16 cellular contexts compared by ENCODE assay signal in genomic region chr16:4775005-4775404, GRCh38. TPM values are rescaled to one million over a fixed set of nuclear protein-coding genes. Genes with fewer than 3 reads are reported as not detected.
DNase-seq lines count a peak whose midpoint lies in the region; ATAC-seq, FAIRE-seq and TF ChIP-seq lines count a peak whose summit lies in the region.
"Had no signal": no experiment of that assay in that cellular context is flagged by ENCODE, and none has a peak within 500 bp of the region (broad histone marks: within the 10 kb centered on the region; RNA-seq: fewer than 3 reads in every experiment).

No MANE protein-coding gene starts in this region.

- no TSS peak for BruUV-seq in HepG2 (replicated peaks; lab: Mats Ljungman, UMichigan)

- POLR2A ChIA-PET in HepG2 (lab: Yijun Ruan, JAX), result no interaction called here

- TF ChIP-seq EP300 in HepG2 (IDR thresholded peaks at IDR 0.05; ENCODE audit: low read depth in 2 of 2, low read length in 2 of 2) (no peak), HepG2 (CRISPR knock-in tag; IDR thresholded peaks at IDR 0.05; ENCODE audit: borderline replicate concordance) (no peak)

- H3K27me3 ChIP-seq in HepG2 (ENCODE audit: control insufficient read depth in 1 of 2, insufficient read depth in 2 of 2, low read length in 2 of 2), result no peaks in the 10 kb centered on the region; a peak in 1 of 5 replicates
- no peaks in the 10 kb centered on the region for H3K27me3 ChIP-seq in right lobe of liver
- no peaks in the 10 kb centered on the region for H3K27me3 ChIP-seq in WERI-Rb-1 (ENCODE audit: insufficient read depth, low read depth, severe bottlenecking)
- no peaks in the 10 kb centered on the region for H3K27me3 ChIP-seq in osteoblast (ENCODE audit: insufficient read depth, low read length)
- H3K27me3 ChIP-seq: BLaER1 treated with 17β-estradiol and CSF1 and Interleukin-3, amounts not matched to agents 10 nM and 100 nM had no signal

- no peak overlapping the region for H3K9ac ChIP-seq in HepG2 (ENCODE audit: insufficient read depth, low read depth, low read length)
- H3K9ac ChIP-seq: BLaER1 treated with 17β-estradiol and CSF1 and Interleukin-3, amounts not matched to agents 10 nM and 100 nM had no signal

- no peak overlapping the region for H2AFZ ChIP-seq in HepG2 (ENCODE audit: low read length)
- no peak overlapping the region for H2AFZ ChIP-seq in osteoblast (ENCODE audit: low read length)

- CTCF ChIA-PET in HepG2 (lab: Yijun Ruan, JAX; ENCODE audit: low intra/inter-chr PET ratio, low total read pairs), result no interaction called here

- H3K27ac ChIP-seq in HepG2 (ENCODE audit: extremely low read length, insufficient read depth, low read length), result no peak overlapping the region
- no peak overlapping the region for H3K27ac ChIP-seq in right lobe of liver
- peak overlapping the region; percentile 82 for H3K27ac ChIP-seq in WERI-Rb-1
- no peak overlapping the region for H3K27ac ChIP-seq in osteoblast (ENCODE audit: low read depth, low read length)
- H3K27ac ChIP-seq: BLaER1 treated with 17β-estradiol and CSF1 and Interleukin-3, amounts not matched to agents 10 nM and 100 nM had no signal

- TF ChIP-seq POLR2A in HepG2 (IDR thresholded peaks at IDR 0.05; ENCODE audit: insufficient read depth in 1 of 2, low read depth in 2 of 2, low read length in 2 of 2), result no peak
- no peak for TF ChIP-seq POLR2A in right lobe of liver (IDR thresholded peaks at IDR 0.05)

- H3K9me3 ChIP-seq in HepG2 (ENCODE audit: low read length) (no peaks in the 10 kb centered on the region), right lobe of liver (no peaks in the 10 kb centered on the region), WERI-Rb-1 (ENCODE audit: severe bottlenecking) (peaks cover 6% of the 10 kb centered on the region), osteoblast (ENCODE audit: low read depth, low read length) (no peaks in the 10 kb centered on the region)

- H3K36me3 ChIP-seq in HepG2 (replicated peaks in 1 of 2; ENCODE audit: control insufficient read depth in 1 of 2, insufficient read depth in 2 of 2, low read length in 2 of 2) (no peaks in the 10 kb centered on the region), right lobe of liver (no peaks in the 10 kb centered on the region), WERI-Rb-1 (no peaks in the 10 kb centered on the region), osteoblast (ENCODE audit: insufficient read depth, low read length) (no peaks in the 10 kb centered on the region)
- H3K36me3 ChIP-seq: BLaER1 treated with 17β-estradiol and CSF1 and Interleukin-3, amounts not matched to agents 10 nM and 100 nM had no signal

- H3K79me2 ChIP-seq in HepG2 (ENCODE audit: insufficient read depth, low read length) (no peaks in the 10 kb centered on the region), osteoblast (ENCODE audit: insufficient read depth, low read length) (no peaks in the 10 kb centered on the region)

- peak overlapping the region; percentile 71 for H3K4me2 ChIP-seq in HepG2 (ENCODE audit: low read depth, low read length)
- no peak overlapping the region for H3K4me2 ChIP-seq in osteoblast (ENCODE audit: insufficient read depth, low read length)
- H3K4me2 ChIP-seq: BLaER1 treated with 17β-estradiol and CSF1 and Interleukin-3, amounts not matched to agents 10 nM and 100 nM had no signal

- intact Hi-C loops in HepG2 (cut with micrococcal nuclease; ENCODE audit: unreplicated experiment), result no loop called here
- intact Hi-C loops in right lobe of liver (cut with DNase I), result no loop called here

- no peaks in the 10 kb centered on the region for H4K20me1 ChIP-seq in HepG2 (ENCODE audit: insufficient read depth, low read length)
- no peaks in the 10 kb centered on the region for H4K20me1 ChIP-seq in osteoblast (ENCODE audit: insufficient read depth, low read length)
- H4K20me1 ChIP-seq: BLaER1 treated with 17β-estradiol and CSF1 and Interleukin-3, amounts not matched to agents 10 nM and 100 nM had no signal

- ATAC-seq in HepG2 (peak; percentile 80), right lobe of liver (no peak)
- ATAC-seq: GM12878, HCT116 had no signal

- DNase-seq in HepG2 (ENCODE audit: low spot score) (no peak), right lobe of liver (no peak), WERI-Rb-1 (no peak), osteoblast (ENCODE audit: insufficient read length, low spot score, missing footprints) (peak; percentile 51), cortex of kidney (lab: John Stamatoyannopoulos, UW) (no peak)
- no peak for DNase-seq in activated CD4-positive, alpha-beta T cell treated with anti-CD3 and anti-CD28 coated beads, Interleukin-2, amount 50 U/mL, for 4 hours
- DNase-seq: ACHN; CD4-positive, CD25-positive, alpha-beta regulatory T cell; DMS53; IMR-90 had no signal

- WGBS in HepG2 (ENCODE audit: low lambda C conversion rate), result 6% methylated on average over 2 of the region's 13 CpGs
- WGBS in right lobe of liver (ENCODE audit: insufficient coverage, low coverage, low lambda C conversion rate, missing lambda C conversion rate), result no CpG with 5 or more reads among the region's 13 CpGs

- no peak for FAIRE-seq in HepG2 (lab: Jason Lieb, UNC)
- FAIRE-seq: GM12878, GM18507, H54 had no signal

- H3K4me3 ChIP-seq in HepG2 (replicated peaks in 1 of 3; ENCODE audit: insufficient read depth in 1 of 3, low read depth in 2 of 3, low read length in 3 of 3), result peak overlapping the region; percentile 24 to 65 (median 34); a peak in 3 of 6 replicates
- H3K4me3 ChIP-seq in right lobe of liver, result no peak overlapping the region
- no peak overlapping the region for H3K4me3 ChIP-seq in WERI-Rb-1 (ENCODE audit: low read depth, low read length)
- no peak overlapping the region for H3K4me3 ChIP-seq in osteoblast (ENCODE audit: insufficient read depth, low read length)
- H3K4me3 ChIP-seq: BLaER1 treated with 17β-estradiol and CSF1 and Interleukin-3, amounts not matched to agents 10 nM and 100 nM; GM12878 had no signal

- TF ChIP-seq CTCF in HepG2 (CRISPR knock-in tag; IDR thresholded peaks at IDR 0.05) (no peak), right lobe of liver (IDR thresholded peaks at IDR 0.05) (no peak), WERI-Rb-1 (IDR thresholded peaks at IDR 0.05; ENCODE audit: low read depth, low read length) (no peak), osteoblast (IDR thresholded peaks at IDR 0.05; ENCODE audit: extremely low read depth, low read depth, low read length) (no peak)

- no peak for TF ChIP-seq RAD21 in HepG2 (CRISPR knock-in tag; IDR thresholded peaks at IDR 0.05)

- H3K4me1 ChIP-seq in HepG2 (ENCODE audit: insufficient read depth, low read length), result peaks cover 31% of the 10 kb centered on the region
- no peaks in the 10 kb centered on the region for H3K4me1 ChIP-seq in right lobe of liver
- no peaks in the 10 kb centered on the region for H3K4me1 ChIP-seq in osteoblast (ENCODE audit: insufficient read depth, low read length)
- H3K4me1 ChIP-seq: BLaER1 treated with 17β-estradiol and CSF1 and Interleukin-3, amounts not matched to agents 10 nM and 100 nM had no signal

- in situ Hi-C loops in HepG2 (cut with HindIII; ENCODE audit: extremely low pct_ligation_motif_present, low pct_unique_long_range_greater_than_20kb), result no loop called here

RNA-seq across cellular contexts. Expression of gene ZNF500, which starts 8.0 kb away (rescaled TPM):
- total RNA-seq in HepG2 (2016; rRNA removed; fragmentation: Illumina TruSeq; extraction: Trizol) (8.1 and 12.2 TPM in 2 replicates), right lobe of liver (1 to 10 TPM; 4.5 to 6.6 (median 5.8) TPM), osteoblast (14.5 and 16.2 TPM in 2 replicates)
- 1.6 and 1.9 TPM in 2 replicates for total RNA-seq in HepG2 (2016; cell fraction: cytosol; rRNA removed; fragmentation: Illumina TruSeq; extraction: Trizol; ENCODE audit: low read depth)
- total RNA-seq in HepG2 (2016; cell fraction: insoluble cytoplasmic fraction; rRNA removed; fragmentation: Illumina TruSeq; extraction: Trizol), result 8.1 and 12.2 TPM in 2 replicates
- 3.8 and 4.4 TPM in 2 replicates for total RNA-seq in HepG2 (2016; cell fraction: membrane; rRNA removed; fragmentation: Illumina TruSeq; extraction: Trizol)
- total RNA-seq in HepG2 (2016; cell fraction: nucleus; rRNA removed; fragmentation: Illumina TruSeq; extraction: Trizol), result 9.6 and 15.9 TPM in 2 replicates
- 6.1 and 7.4 TPM in 2 replicates for polyA plus RNA-seq in HepG2 (2011; rRNA removed)
- 3.0 and 4.9 TPM in 2 replicates for polyA plus RNA-seq in HepG2 (2011; cell fraction: cytosol; rRNA removed)
- 17.2 and 20.4 TPM in 2 replicates for polyA plus RNA-seq in HepG2 (2011; cell fraction: nucleus; rRNA removed)
- 3.2 and 3.5 TPM in 2 replicates for polyA plus RNA-seq in HepG2 (2012)
- polyA plus RNA-seq in HepG2 (2016; cell fraction: cytosol; fragmentation: Illumina TruSeq; extraction: Trizol; ENCODE audit: low read depth), result 0.76 and 0.78 TPM in 2 replicates
- 5.1 and 5.9 TPM in 2 replicates for polyA plus RNA-seq in HepG2 (2016; cell fraction: insoluble cytoplasmic fraction; fragmentation: Illumina TruSeq; extraction: Trizol; ENCODE audit: low read depth)
- 1.9 and 2.5 TPM in 2 replicates for polyA plus RNA-seq in HepG2 (2016; cell fraction: membrane; fragmentation: Illumina TruSeq; extraction: Trizol; ENCODE audit: low read depth)
- 19.3 and 24.8 TPM in 2 replicates for polyA plus RNA-seq in HepG2 (2016; cell fraction: nucleus; fragmentation: Illumina TruSeq; extraction: Trizol; ENCODE audit: insufficient read depth, low read depth)
- polyA minus RNA-seq in HepG2 (2011; rRNA and poly(A)+ RNA removed; ENCODE audit: low replicate concordance), result 17.1 and 19.6 TPM in 2 replicates
- 2.6 and 3.3 TPM in 2 replicates for polyA minus RNA-seq in HepG2 (2011; cell fraction: cytosol; rRNA and poly(A)+ RNA removed)
- polyA minus RNA-seq in HepG2 (2011; cell fraction: nucleus; rRNA and poly(A)+ RNA removed), result 11.8 and 12.1 TPM in 2 replicates

RNA-seq across cellular contexts. Expression of gene SEPTIN12, which starts 13.1 kb away (rescaled TPM):
- total RNA-seq in HepG2 (2016; rRNA removed; fragmentation: Illumina TruSeq; extraction: Trizol) (0.22 TPM in 1 of 2 replicates, not detected in the other), right lobe of liver (not detected), osteoblast (not detected in 2 replicates)
- not detected in 2 replicates for total RNA-seq in HepG2 (2016; cell fraction: cytosol; rRNA removed; fragmentation: Illumina TruSeq; extraction: Trizol; ENCODE audit: low read depth)
- not detected in 2 replicates for total RNA-seq in HepG2 (2016; cell fraction: insoluble cytoplasmic fraction; rRNA removed; fragmentation: Illumina TruSeq; extraction: Trizol)
- not detected in 2 replicates for total RNA-seq in HepG2 (2016; cell fraction: membrane; rRNA removed; fragmentation: Illumina TruSeq; extraction: Trizol)
- not detected in 2 replicates for total RNA-seq in HepG2 (2016; cell fraction: nucleus; rRNA removed; fragmentation: Illumina TruSeq; extraction: Trizol)
- polyA plus RNA-seq in HepG2 (2011; rRNA removed), result 0.31 TPM in 1 of 2 replicates, not detected in the other
- not detected in 2 replicates for polyA plus RNA-seq in HepG2 (2011; cell fraction: cytosol; rRNA removed)
- 0.29 and 0.43 TPM in 2 replicates for polyA plus RNA-seq in HepG2 (2011; cell fraction: nucleus; rRNA removed)
- 0.50 TPM in 1 of 2 replicates, not detected in the other for polyA plus RNA-seq in HepG2 (2012)
- polyA plus RNA-seq in HepG2 (2016; cell fraction: cytosol; fragmentation: Illumina TruSeq; extraction: Trizol; ENCODE audit: low read depth), result not detected in 2 replicates
- polyA plus RNA-seq in HepG2 (2016; cell fraction: insoluble cytoplasmic fraction; fragmentation: Illumina TruSeq; extraction: Trizol; ENCODE audit: low read depth), result not detected in 2 replicates
- polyA plus RNA-seq in HepG2 (2016; cell fraction: membrane; fragmentation: Illumina TruSeq; extraction: Trizol; ENCODE audit: low read depth), result not detected in 2 replicates
- polyA plus RNA-seq in HepG2 (2016; cell fraction: nucleus; fragmentation: Illumina TruSeq; extraction: Trizol; ENCODE audit: insufficient read depth, low read depth), result not detected in 2 replicates
- 0.89 TPM in 1 of 2 replicates, not detected in the other for polyA minus RNA-seq in HepG2 (2011; rRNA and poly(A)+ RNA removed; ENCODE audit: low replicate concordance)
- not detected in 2 replicates for polyA minus RNA-seq in HepG2 (2011; cell fraction: cytosol; rRNA and poly(A)+ RNA removed)
- not detected in 2 replicates for polyA minus RNA-seq in HepG2 (2011; cell fraction: nucleus; rRNA and poly(A)+ RNA removed)
- total RNA-seq: A172, GM12878, IMR-90 had no signal
- polyA plus RNA-seq: CD4-positive, CD25-positive, alpha-beta regulatory T cell; GM12878; IMR-90 had no signal

RNA-seq across cellular contexts. Expression of gene SMIM22, which starts 20.2 kb away (rescaled TPM):
- total RNA-seq in HepG2 (2016; rRNA removed; fragmentation: Illumina TruSeq; extraction: Trizol), result not detected in 2 replicates
- total RNA-seq in HepG2 (2016; cell fraction: cytosol; rRNA removed; fragmentation: Illumina TruSeq; extraction: Trizol; ENCODE audit: low read depth), result not detected in 2 replicates
- not detected in 2 replicates for total RNA-seq in HepG2 (2016; cell fraction: insoluble cytoplasmic fraction; rRNA removed; fragmentation: Illumina TruSeq; extraction: Trizol)
- total RNA-seq in HepG2 (2016; cell fraction: membrane; rRNA removed; fragmentation: Illumina TruSeq; extraction: Trizol), result not detected in 2 replicates
- not detected in 2 replicates for total RNA-seq in HepG2 (2016; cell fraction: nucleus; rRNA removed; fragmentation: Illumina TruSeq; extraction: Trizol)
- not detected in 2 replicates for polyA plus RNA-seq in HepG2 (2011; rRNA removed)
- not detected in 2 replicates for polyA plus RNA-seq in HepG2 (2011; cell fraction: cytosol; rRNA removed)
- polyA plus RNA-seq in HepG2 (2011; cell fraction: nucleus; rRNA removed), result not detected in 2 replicates
- polyA plus RNA-seq in HepG2 (2012), result 0.52 TPM in 1 of 2 replicates, not detected in the other
- not detected in 2 replicates for polyA plus RNA-seq in HepG2 (2016; cell fraction: cytosol; fragmentation: Illumina TruSeq; extraction: Trizol; ENCODE audit: low read depth)
- polyA plus RNA-seq in HepG2 (2016; cell fraction: insoluble cytoplasmic fraction; fragmentation: Illumina TruSeq; extraction: Trizol; ENCODE audit: low read depth), result not detected in 2 replicates
- not detected in 2 replicates for polyA plus RNA-seq in HepG2 (2016; cell fraction: membrane; fragmentation: Illumina TruSeq; extraction: Trizol; ENCODE audit: low read depth)
- not detected in 2 replicates for polyA plus RNA-seq in HepG2 (2016; cell fraction: nucleus; fragmentation: Illumina TruSeq; extraction: Trizol; ENCODE audit: insufficient read depth, low read depth)
- polyA minus RNA-seq in HepG2 (2011; rRNA and poly(A)+ RNA removed; ENCODE audit: low replicate concordance), result not detected in 2 replicates
- not detected in 2 replicates for polyA minus RNA-seq in HepG2 (2011; cell fraction: cytosol; rRNA and poly(A)+ RNA removed)
- not detected in 2 replicates for polyA minus RNA-seq in HepG2 (2011; cell fraction: nucleus; rRNA and poly(A)+ RNA removed)
- total RNA-seq in right lobe of liver, result under 1 TPM in 2 of 6 experiments, not detected in 4; 0.44 to 0.95 TPM
- total RNA-seq in osteoblast, result not detected in 2 replicates
- total RNA-seq: A172; CD4-positive, CD25-positive, alpha-beta regulatory T cell; GM12878; IMR-90 had no signal
- polyA plus RNA-seq: CD4-positive, CD25-positive, alpha-beta regulatory T cell; IMR-90 had no signal

RNA-seq across cellular contexts. Expression of gene ROGDI, which starts 27.4 kb away (rescaled TPM):
- total RNA-seq in HepG2 (2016; rRNA removed; fragmentation: Illumina TruSeq; extraction: Trizol), result 16.8 and 19.2 TPM in 2 replicates
- 22.3 and 22.8 TPM in 2 replicates for total RNA-seq in HepG2 (2016; cell fraction: cytosol; rRNA removed; fragmentation: Illumina TruSeq; extraction: Trizol; ENCODE audit: low read depth)
- total RNA-seq in HepG2 (2016; cell fraction: insoluble cytoplasmic fraction; rRNA removed; fragmentation: Illumina TruSeq; extraction: Trizol), result 15.4 and 17.5 TPM in 2 replicates
- 24.2 and 30.2 TPM in 2 replicates for total RNA-seq in HepG2 (2016; cell fraction: membrane; rRNA removed; fragmentation: Illumina TruSeq; extraction: Trizol)
- total RNA-seq in HepG2 (2016; cell fraction: nucleus; rRNA removed; fragmentation: Illumina TruSeq; extraction: Trizol), result 11.4 and 14.7 TPM in 2 replicates
- 42.1 and 55.9 TPM in 2 replicates for polyA plus RNA-seq in HepG2 (2011; rRNA removed)
- polyA plus RNA-seq in HepG2 (2011; cell fraction: cytosol; rRNA removed), result 28.6 and 42.0 TPM in 2 replicates
- polyA plus RNA-seq in HepG2 (2011; cell fraction: nucleus; rRNA removed), result 210 and 224 TPM in 2 replicates
- 19.5 and 23.7 TPM in 2 replicates for polyA plus RNA-seq in HepG2 (2012)
- polyA plus RNA-seq in HepG2 (2016; cell fraction: cytosol; fragmentation: Illumina TruSeq; extraction: Trizol; ENCODE audit: low read depth), result 25.8 and 30.9 TPM in 2 replicates
- 20.1 TPM in 2 replicates for polyA plus RNA-seq in HepG2 (2016; cell fraction: insoluble cytoplasmic fraction; fragmentation: Illumina TruSeq; extraction: Trizol; ENCODE audit: low read depth)
- 27.7 and 34.1 TPM in 2 replicates for polyA plus RNA-seq in HepG2 (2016; cell fraction: membrane; fragmentation: Illumina TruSeq; extraction: Trizol; ENCODE audit: low read depth)
- 40.1 and 43.8 TPM in 2 replicates for polyA plus RNA-seq in HepG2 (2016; cell fraction: nucleus; fragmentation: Illumina TruSeq; extraction: Trizol; ENCODE audit: insufficient read depth, low read depth)
- 13.8 and 24.1 TPM in 2 replicates for polyA minus RNA-seq in HepG2 (2011; rRNA and poly(A)+ RNA removed; ENCODE audit: low replicate concordance)
- 7.8 and 9.9 TPM in 2 replicates for polyA minus RNA-seq in HepG2 (2011; cell fraction: cytosol; rRNA and poly(A)+ RNA removed)
- 13.5 and 14.2 TPM in 2 replicates for polyA minus RNA-seq in HepG2 (2011; cell fraction: nucleus; rRNA and poly(A)+ RNA removed)
- 10 to 100 TPM in 5 of 6 experiments, 1 to 10 TPM in 1; 8.3 to 24.2 (median 14.0) TPM for total RNA-seq in right lobe of liver
- 15.9 and 17.1 TPM in 2 replicates for total RNA-seq in osteoblast

RNA-seq across cellular contexts. Expression of gene DNAAF8, which starts 40.7 kb away (rescaled TPM):
- 0.38 and 0.44 TPM in 2 replicates for total RNA-seq in HepG2 (2016; rRNA removed; fragmentation: Illumina TruSeq; extraction: Trizol)
- 0.44 and 0.81 TPM in 2 replicates for total RNA-seq in HepG2 (2016; cell fraction: cytosol; rRNA removed; fragmentation: Illumina TruSeq; extraction: Trizol; ENCODE audit: low read depth)
- total RNA-seq in HepG2 (2016; cell fraction: insoluble cytoplasmic fraction; rRNA removed; fragmentation: Illumina TruSeq; extraction: Trizol), result 0.15 TPM in 1 of 2 replicates, not detected in the other
- total RNA-seq in HepG2 (2016; cell fraction: membrane; rRNA removed; fragmentation: Illumina TruSeq; extraction: Trizol), result 0.14 and 0.65 TPM in 2 replicates
- total RNA-seq in HepG2 (2016; cell fraction: nucleus; rRNA removed; fragmentation: Illumina TruSeq; extraction: Trizol), result 0.31 TPM in 1 of 2 replicates, not detected in the other
- polyA plus RNA-seq in HepG2 (2011; rRNA removed), result 0.27 TPM in 1 of 2 replicates, not detected in the other
- polyA plus RNA-seq in HepG2 (2011; cell fraction: cytosol; rRNA removed), result 0.03 and 0.16 TPM in 2 replicates
- not detected in 2 replicates for polyA plus RNA-seq in HepG2 (2011; cell fraction: nucleus; rRNA removed)
- 0.12 and 0.21 TPM in 2 replicates for polyA plus RNA-seq in HepG2 (2012)
- polyA plus RNA-seq in HepG2 (2016; cell fraction: cytosol; fragmentation: Illumina TruSeq; extraction: Trizol; ENCODE audit: low read depth), result 0.15 and 0.24 TPM in 2 replicates
- polyA plus RNA-seq in HepG2 (2016; cell fraction: insoluble cytoplasmic fraction; fragmentation: Illumina TruSeq; extraction: Trizol; ENCODE audit: low read depth), result 0.34 and 0.57 TPM in 2 replicates
- 0.17 and 0.40 TPM in 2 replicates for polyA plus RNA-seq in HepG2 (2016; cell fraction: membrane; fragmentation: Illumina TruSeq; extraction: Trizol; ENCODE audit: low read depth)
- polyA plus RNA-seq in HepG2 (2016; cell fraction: nucleus; fragmentation: Illumina TruSeq; extraction: Trizol; ENCODE audit: insufficient read depth, low read depth), result not detected in 2 replicates
- 0.70 TPM in 1 of 2 replicates, not detected in the other for polyA minus RNA-seq in HepG2 (2011; rRNA and poly(A)+ RNA removed; ENCODE audit: low replicate concordance)
- not detected in 2 replicates for polyA minus RNA-seq in HepG2 (2011; cell fraction: cytosol; rRNA and poly(A)+ RNA removed)
- 0.50 TPM in 1 of 2 replicates, not detected in the other for polyA minus RNA-seq in HepG2 (2011; cell fraction: nucleus; rRNA and poly(A)+ RNA removed)
- under 1 TPM in 5 of 6 experiments, not detected in 1; 0.12 to 0.92 (median 0.42) TPM for total RNA-seq in right lobe of liver
- total RNA-seq in osteoblast, result 1.1 and 2.7 TPM in 2 replicates
- total RNA-seq: CD4-positive, CD25-positive, alpha-beta regulatory T cell had no signal

Comparison
In these comparisons a context has a peak if more than half of its experiments do, and no peak if none do; other contexts are left out.
1. H3K4me3 ChIP-seq: peak in HepG2 (3 of 3); none in right lobe of liver (0 of 3), WERI-Rb-1 (single experiment) and osteoblast (single experiment).